Comparison of ENCODE assay signal across 13 cellular contexts in genomic region chr10:77416327-77417135, GRCh38.
DNase-seq lines count a peak whose midpoint lies in the region; TF ChIP-seq lines count a peak whose summit lies in the region.
"Had no signal": no experiment of that assay in that cellular context is flagged by ENCODE, and none has a peak within 500 bp of the region (broad histone marks: within the 10 kb centered on the region; RNA-seq: fewer than 3 reads in every experiment).

No MANE protein-coding gene starts in this region.

- H3K36me3 Mint-ChIP-seq in progenitor cell of endocrine pancreas (ENCODE audit: insufficient read depth) = no peaks in the 10 kb centered on the region

- intact Hi-C loops in sigmoid colon (cut with DNase I) = no loop called here
- intact Hi-C loops in OCI-LY7 (cut with micrococcal nuclease; ENCODE audit: unreplicated experiment) = no loop called here

- H3K4me3 Mint-ChIP-seq in progenitor cell of endocrine pancreas (ENCODE audit: low read depth) = no peak overlapping the region
- H3K4me3 Mint-ChIP-seq: effector memory CD8-positive, alpha-beta T cell; stimulated activated naive CD8-positive, alpha-beta T cell treated with anti-CD3 and anti-CD28 coated beads, Interleukin-15, amount 100 ng/mL, for 72 hours had no signal

- no peaks in the 10 kb centered on the region for H3K36me3 ChIP-seq in fibroblast of lung (ENCODE audit: control insufficient read depth, insufficient read depth, low read length)
- H3K36me3 ChIP-seq in sigmoid colon = no peaks in the 10 kb centered on the region
- H3K36me3 ChIP-seq in OCI-LY7 (ENCODE audit: insufficient read depth, low read length) = no peaks in the 10 kb centered on the region
- H3K36me3 ChIP-seq: left ventricle myocardium inferior had no signal

- peaks cover 17% of the 10 kb centered on the region for H3K4me1 Mint-ChIP-seq in progenitor cell of endocrine pancreas (ENCODE audit: low read depth)
- H3K4me1 Mint-ChIP-seq: stimulated activated naive CD8-positive, alpha-beta T cell treated with anti-CD3 and anti-CD28 coated beads, Interleukin-15, amount 100 ng/mL, for 72 hours had no signal

- DNase-seq in RPMI7951 (ENCODE audit: low read depth) (peak; percentile 96), fibroblast of lung (ENCODE audit: low read depth in 2 of 2) (peak; percentile 74 to 95), sigmoid colon (no peak), OCI-LY7 (ENCODE audit: low spot score) (no peak), progenitor cell of endocrine pancreas (ENCODE audit: low spot score, unreplicated experiment) (no peak), AML-193 (lab: John Stamatoyannopoulos, UW) (no peak)
- no peak for DNase-seq in activated T-cell treated with anti-CD3 and anti-CD28 coated beads, Interleukin-2, amount 50 U/mL, for 1 hour
- DNase-seq: effector memory CD8-positive, alpha-beta T cell; left ventricle myocardium inferior; NCI-H748 treated with DMSO at 0.1 percent for 48 hours; stimulated activated CD4-positive, alpha-beta T cell treated with anti-CD3 and anti-CD28 coated beads, Interleukin-12 subunit alpha, Interleukin-12 subunit beta, amount 100 ng/mL, for 4 hours; stimulated activated naive CD8-positive, alpha-beta T cell treated with anti-CD3 and anti-CD28 coated beads, Interleukin-15, amount 100 ng/mL, for 72 hours had no signal

- H3K79me2 ChIP-seq in fibroblast of lung (ENCODE audit: control insufficient read depth, insufficient read depth, low read length) = no peaks in the 10 kb centered on the region
- no peaks in the 10 kb centered on the region for H3K79me2 ChIP-seq in OCI-LY7 (ENCODE audit: insufficient read depth, low read depth, low read length)

- H3K4me1 ChIP-seq in fibroblast of lung (ENCODE audit: control insufficient read depth, extremely low read depth, insufficient read depth, low read length) (peaks cover 27% of the 10 kb centered on the region), sigmoid colon (peaks cover 0 to 100% (median 84%) of the 10 kb centered on the region in 4 donors), OCI-LY7 (ENCODE audit: insufficient read depth, low read length, poor library complexity, severe bottlenecking) (no peaks in the 10 kb centered on the region)
- H3K4me1 ChIP-seq: left ventricle myocardium inferior had no signal

- no peaks in the 10 kb centered on the region for H4K20me1 ChIP-seq in fibroblast of lung (ENCODE audit: control insufficient read depth, extremely low read depth, insufficient read depth, low read length)
- no peaks in the 10 kb centered on the region for H4K20me1 ChIP-seq in OCI-LY7 (ENCODE audit: insufficient read depth, low read length)

- H3K27me3 Mint-ChIP-seq in progenitor cell of endocrine pancreas = peaks cover 26% of the 10 kb centered on the region
- H3K27me3 Mint-ChIP-seq: stimulated activated naive CD8-positive, alpha-beta T cell treated with anti-CD3 and anti-CD28 coated beads, Interleukin-15, amount 100 ng/mL, for 72 hours had no signal

- no peaks in the 10 kb centered on the region for H3K9me2 ChIP-seq in OCI-LY7 (ENCODE audit: insufficient read depth, low read length)

- no peaks in the 10 kb centered on the region for H3K9me3 Mint-ChIP-seq in progenitor cell of endocrine pancreas (ENCODE audit: low read depth)
- H3K9me3 Mint-ChIP-seq: effector memory CD8-positive, alpha-beta T cell; stimulated activated naive CD8-positive, alpha-beta T cell treated with anti-CD3 and anti-CD28 coated beads, Interleukin-15, amount 100 ng/mL, for 72 hours had no signal

- no TSS peak for BruUV-seq in OCI-LY7 (replicated peaks; lab: Mats Ljungman, UMichigan)

- TF ChIP-seq CTCF in C4-2B (conservative IDR thresholded peaks at IDR 0.05) = no peak
- TF ChIP-seq CTCF in fibroblast of lung (conservative IDR thresholded peaks at IDR 0.05 in 1 of 2, IDR thresholded peaks at IDR 0.05 in 1 of 2; ENCODE audit: low read depth in 1 of 2, low read length in 2 of 2) = no peak
- no peak for TF ChIP-seq CTCF in sigmoid colon (IDR thresholded peaks at IDR 0.05)
- no peak for TF ChIP-seq CTCF in OCI-LY7 (conservative IDR thresholded peaks at IDR 0.05; ENCODE audit: low read length)
- TF ChIP-seq CTCF in progenitor cell of endocrine pancreas (IDR thresholded peaks at IDR 0.05; ENCODE audit: unreplicated experiment) = no peak

- TF ChIP-seq POLR2A in sigmoid colon (IDR thresholded peaks at IDR 0.05) = no peak

- H3K9ac ChIP-seq in fibroblast of lung (ENCODE audit: insufficient read depth, low read length) = no peak overlapping the region

- H3K4me2 ChIP-seq in fibroblast of lung (ENCODE audit: extremely low read depth, insufficient read depth, low read length) = peak overlapping the region; percentile 68
- H3K4me2 ChIP-seq in OCI-LY7 (ENCODE audit: low read length) = no peak overlapping the region

- H3K27me3 ChIP-seq in fibroblast of lung (ENCODE audit: control insufficient read depth, insufficient read depth, low read length) (no peaks in the 10 kb centered on the region), sigmoid colon (no peaks in the 10 kb centered on the region)

- TF ChIP-seq EP300 in sigmoid colon (IDR thresholded peaks at IDR 0.05) = no peak

- H2AFZ ChIP-seq in fibroblast of lung (ENCODE audit: low read length) = peak overlapping the region; percentile 51
- H2AFZ ChIP-seq in OCI-LY7 (ENCODE audit: low read length) = no peak overlapping the region

- WGBS in sigmoid colon, 2 donors = 86 to 90% methylated on average over 14 of the region's 14 CpGs

- no peak overlapping the region for H3K27ac Mint-ChIP-seq in progenitor cell of endocrine pancreas
- H3K27ac Mint-ChIP-seq: effector memory CD8-positive, alpha-beta T cell had no signal

- CTCF ChIA-PET in OCI-LY7 (lab: Charles Lee; ENCODE audit: unreplicated experiment) = no interaction called here

- no peak overlapping the region for H3K4me3 ChIP-seq in fibroblast of lung (replicated peaks in 1 of 4; ENCODE audit: control extremely low read depth in 1 of 4, insufficient read depth in 1 of 4, low read depth in 3 of 4, low read length in 4 of 4)
- H3K4me3 ChIP-seq in sigmoid colon = no peak overlapping the region
- no peak overlapping the region for H3K4me3 ChIP-seq in OCI-LY7 (ENCODE audit: low read depth, low read length, poor library complexity, severe bottlenecking)
- H3K4me3 ChIP-seq: left ventricle myocardium inferior had no signal

- H3K27ac ChIP-seq in C4-2B (peak overlapping the region; percentile 34), fibroblast of lung (ENCODE audit: insufficient read depth, low read length) (peak overlapping the region; percentile 75), sigmoid colon (peak overlapping the region; percentile 67 to 87 (median 72)), OCI-LY7 (ENCODE audit: low read depth, low read length, poor library complexity, severe bottlenecking) (no peak overlapping the region)
- H3K27ac ChIP-seq: left ventricle myocardium inferior had no signal

- no peaks in the 10 kb centered on the region for H3K9me3 ChIP-seq in fibroblast of lung (ENCODE audit: control insufficient read depth, insufficient read depth, low read depth, low read length)
- no peaks in the 10 kb centered on the region for H3K9me3 ChIP-seq in sigmoid colon
- H3K9me3 ChIP-seq in OCI-LY7 (ENCODE audit: low read length) = no peaks in the 10 kb centered on the region
- H3K9me3 ChIP-seq: left ventricle myocardium inferior had no signal

- POLR2A ChIA-PET in OCI-LY7 (lab: Charles Lee) = interaction anchor here (0.6 kb wide), 1 partner anchor 462 kb away, joined by 3 read pairs; no protein-coding TSS in a partner anchor

Comparison
In these comparisons a context has a peak if more than half of its experiments do, and no peak if none do; other contexts are left out.
1. DNase-seq: peak in RPMI7951 (single experiment) and fibroblast of lung (2 of 2); none in sigmoid colon (single experiment), OCI-LY7 (single experiment), progenitor cell of endocrine pancreas (single experiment), activated T-cell treated with anti-CD3 and anti-CD28 coated beads, Interleukin-2, amount 50 U/mL, for 1 hour (single experiment) and AML-193 (0 of 2).